Comparison of ENCODE assay signal across 1 cellular context in genomic region chr14:55271572-55272414, GRCh38.
TF ChIP-seq lines count a peak whose summit lies in the region.

No MANE protein-coding gene starts in this region.

TF ChIP-seq in HEK293, 187 proteins besides CTCF, POLR2A, EP300 and RAD21 (continued from another document and continues in another):
- TF ChIP-seq, protein P1, sequence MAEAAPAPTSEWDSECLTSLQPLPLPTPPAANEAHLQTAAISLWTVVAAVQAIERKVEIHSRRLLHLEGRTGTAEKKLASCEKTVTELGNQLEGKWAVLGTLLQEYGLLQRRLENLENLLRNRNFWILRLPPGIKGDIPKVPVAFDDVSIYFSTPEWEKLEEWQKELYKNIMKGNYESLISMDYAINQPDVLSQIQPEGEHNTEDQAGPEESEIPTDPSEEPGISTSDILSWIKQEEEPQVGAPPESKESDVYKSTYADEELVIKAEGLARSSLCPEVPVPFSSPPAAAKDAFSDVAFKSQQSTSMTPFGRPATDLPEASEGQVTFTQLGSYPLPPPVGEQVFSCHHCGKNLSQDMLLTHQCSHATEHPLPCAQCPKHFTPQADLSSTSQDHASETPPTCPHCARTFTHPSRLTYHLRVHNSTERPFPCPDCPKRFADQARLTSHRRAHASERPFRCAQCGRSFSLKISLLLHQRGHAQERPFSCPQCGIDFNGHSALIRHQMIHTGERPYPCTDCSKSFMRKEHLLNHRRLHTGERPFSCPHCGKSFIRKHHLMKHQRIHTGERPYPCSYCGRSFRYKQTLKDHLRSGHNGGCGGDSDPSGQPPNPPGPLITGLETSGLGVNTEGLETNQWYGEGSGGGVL (tag by site-specific recombination; IDR thresholded peaks at IDR 0.05), result no peak
- TF ChIP-seq SP3 (tag by site-specific recombination; IDR thresholded peaks at IDR 0.05) (peak; percentile 44), KLF16 (tag by site-specific recombination; IDR thresholded peaks at IDR 0.05) (no peak; the same call in 1 of the 2 replicates), ZNF707 (tag by site-specific recombination; IDR thresholded peaks at IDR 0.05) (no peak), ZSCAN5A (tag by site-specific recombination; IDR thresholded peaks at IDR 0.05) (no peak), ZFP37 (tag by site-specific recombination; IDR thresholded peaks at IDR 0.05) (0 out of 2 replicates have a peak, but pooled peaks have one; percentile 29), ZIC2 (tag by site-specific recombination; IDR thresholded peaks at IDR 0.05) (no peak), IKZF3 (tag by site-specific recombination; IDR thresholded peaks at IDR 0.05) (no peak), YY1 (tag by site-specific recombination; IDR thresholded peaks at IDR 0.05) (no peak), ZEB2 (tag by site-specific recombination; IDR thresholded peaks at IDR 0.05) (peak; percentile 75), ZNF223 (tag by site-specific recombination; IDR thresholded peaks at IDR 0.05) (no peak), ZNF37A (tag by site-specific recombination; IDR thresholded peaks at IDR 0.05) (no peak), ZXDB (tag by site-specific recombination; IDR thresholded peaks at IDR 0.05) (peak; percentile 41), ZBTB10 (tag by site-specific recombination; IDR thresholded peaks at IDR 0.05) (no peak; the same call in 1 of the 2 replicates), ZNF114 (tag by site-specific recombination; IDR thresholded peaks at IDR 0.05) (no peak), ZNF610 (tag by site-specific recombination; IDR thresholded peaks at IDR 0.05; ENCODE audit: borderline replicate concordance) (no peak), ZNF596 (tag by site-specific recombination; IDR thresholded peaks at IDR 0.05) (no peak), ZNF626 (tag by site-specific recombination; IDR thresholded peaks at IDR 0.05) (no peak), ZNF776 (tag by site-specific recombination; IDR thresholded peaks at IDR 0.05; ENCODE audit: borderline replicate concordance) (no peak), GLIS2 (tag by site-specific recombination; IDR thresholded peaks at IDR 0.05) (no peak), ZNF645 (tag by site-specific recombination; IDR thresholded peaks at IDR 0.05) (no peak), ZNF830 (tag by site-specific recombination; IDR thresholded peaks at IDR 0.05; ENCODE audit: low read depth) (no peak), ZNF146 (tag by site-specific recombination; IDR thresholded peaks at IDR 0.05) (no peak), ZNF664 (tag by site-specific recombination; IDR thresholded peaks at IDR 0.05) (no peak), ZNF555 (tag by site-specific recombination; conservative IDR thresholded peaks at IDR 0.05) (no peak), ZBTB17 (tag by site-specific recombination; IDR thresholded peaks at IDR 0.05) (no peak), ZNF654 (tag by site-specific recombination; IDR thresholded peaks at IDR 0.05; ENCODE audit: low read depth) (no peak), ZNF777 (tag by site-specific recombination; IDR thresholded peaks at IDR 0.05; ENCODE audit: borderline replicate concordance) (no peak), ZBTB11 (tag by site-specific recombination; conservative IDR thresholded peaks at IDR 0.05; ENCODE audit: low read depth) (peak; percentile 47), ZNF433 (tag by site-specific recombination; IDR thresholded peaks at IDR 0.05; ENCODE audit: low read depth) (no peak), ZNF521 (tag by site-specific recombination; IDR thresholded peaks at IDR 0.05) (no peak), ZNF600 (tag by site-specific recombination; IDR thresholded peaks at IDR 0.05) (peak; percentile 62), WT1 (tag by site-specific recombination; IDR thresholded peaks at IDR 0.05) (no peak), EGR2 (tag by site-specific recombination; IDR thresholded peaks at IDR 0.05; ENCODE audit: low read depth) (no peak), PRDM1 (tag by site-specific recombination; IDR thresholded peaks at IDR 0.05) (no peak), OSR2 (tag by site-specific recombination; IDR thresholded peaks at IDR 0.05) (no peak), ZNF10 (tag by site-specific recombination; IDR thresholded peaks at IDR 0.05) (no peak)
- TF ChIP-seq, protein P2, sequence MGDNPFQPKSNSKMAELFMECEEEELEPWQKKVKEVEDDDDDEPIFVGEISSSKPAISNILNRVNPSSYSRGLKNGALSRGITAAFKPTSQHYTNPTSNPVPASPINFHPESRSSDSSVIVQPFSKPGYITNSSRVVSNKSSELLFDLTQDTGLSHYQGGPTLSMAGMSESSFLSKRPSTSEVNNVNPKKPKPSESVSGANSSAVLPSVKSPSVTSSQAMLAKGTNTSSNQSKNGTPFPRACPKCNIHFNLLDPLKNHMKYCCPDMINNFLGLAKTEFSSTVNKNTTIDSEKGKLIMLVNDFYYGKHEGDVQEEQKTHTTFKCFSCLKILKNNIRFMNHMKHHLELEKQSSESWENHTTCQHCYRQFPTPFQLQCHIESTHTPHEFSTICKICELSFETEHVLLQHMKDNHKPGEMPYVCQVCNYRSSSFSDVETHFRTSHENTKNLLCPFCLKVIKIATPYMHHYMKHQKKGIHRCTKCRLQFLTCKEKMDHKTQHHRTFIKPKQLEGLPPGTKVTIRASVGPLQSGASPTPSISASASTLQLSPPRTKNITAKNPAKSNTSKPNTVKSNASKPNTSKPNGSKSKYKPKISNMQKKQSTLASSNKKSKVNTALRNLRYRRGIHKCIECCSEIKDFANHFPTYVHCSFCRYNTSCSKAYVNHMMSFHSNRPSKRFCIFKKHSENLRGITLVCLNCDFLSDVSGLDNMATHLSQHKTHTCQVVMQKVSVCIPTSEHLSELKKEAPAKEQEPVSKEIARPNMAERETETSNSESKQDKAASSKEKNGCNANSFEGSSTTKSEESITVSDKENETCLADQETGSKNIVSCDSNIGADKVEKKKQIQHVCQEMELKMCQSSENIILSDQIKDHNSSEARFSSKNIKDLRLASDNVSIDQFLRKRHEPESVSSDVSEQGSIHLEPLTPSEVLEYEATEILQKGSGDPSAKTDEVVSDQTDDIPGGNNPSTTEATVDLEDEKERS (tag by site-specific recombination; IDR thresholded peaks at IDR 0.05), result no peak
- TF ChIP-seq, protein P3, sequence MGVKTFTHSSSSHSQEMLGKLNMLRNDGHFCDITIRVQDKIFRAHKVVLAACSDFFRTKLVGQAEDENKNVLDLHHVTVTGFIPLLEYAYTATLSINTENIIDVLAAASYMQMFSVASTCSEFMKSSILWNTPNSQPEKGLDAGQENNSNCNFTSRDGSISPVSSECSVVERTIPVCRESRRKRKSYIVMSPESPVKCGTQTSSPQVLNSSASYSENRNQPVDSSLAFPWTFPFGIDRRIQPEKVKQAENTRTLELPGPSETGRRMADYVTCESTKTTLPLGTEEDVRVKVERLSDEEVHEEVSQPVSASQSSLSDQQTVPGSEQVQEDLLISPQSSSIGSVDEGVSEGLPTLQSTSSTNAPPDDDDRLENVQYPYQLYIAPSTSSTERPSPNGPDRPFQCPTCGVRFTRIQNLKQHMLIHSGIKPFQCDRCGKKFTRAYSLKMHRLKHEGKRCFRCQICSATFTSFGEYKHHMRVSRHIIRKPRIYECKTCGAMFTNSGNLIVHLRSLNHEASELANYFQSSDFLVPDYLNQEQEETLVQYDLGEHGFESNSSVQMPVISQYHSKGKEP (tag by site-specific recombination; IDR thresholded peaks at IDR 0.05), result no peak
- TF ChIP-seq, protein P4, sequence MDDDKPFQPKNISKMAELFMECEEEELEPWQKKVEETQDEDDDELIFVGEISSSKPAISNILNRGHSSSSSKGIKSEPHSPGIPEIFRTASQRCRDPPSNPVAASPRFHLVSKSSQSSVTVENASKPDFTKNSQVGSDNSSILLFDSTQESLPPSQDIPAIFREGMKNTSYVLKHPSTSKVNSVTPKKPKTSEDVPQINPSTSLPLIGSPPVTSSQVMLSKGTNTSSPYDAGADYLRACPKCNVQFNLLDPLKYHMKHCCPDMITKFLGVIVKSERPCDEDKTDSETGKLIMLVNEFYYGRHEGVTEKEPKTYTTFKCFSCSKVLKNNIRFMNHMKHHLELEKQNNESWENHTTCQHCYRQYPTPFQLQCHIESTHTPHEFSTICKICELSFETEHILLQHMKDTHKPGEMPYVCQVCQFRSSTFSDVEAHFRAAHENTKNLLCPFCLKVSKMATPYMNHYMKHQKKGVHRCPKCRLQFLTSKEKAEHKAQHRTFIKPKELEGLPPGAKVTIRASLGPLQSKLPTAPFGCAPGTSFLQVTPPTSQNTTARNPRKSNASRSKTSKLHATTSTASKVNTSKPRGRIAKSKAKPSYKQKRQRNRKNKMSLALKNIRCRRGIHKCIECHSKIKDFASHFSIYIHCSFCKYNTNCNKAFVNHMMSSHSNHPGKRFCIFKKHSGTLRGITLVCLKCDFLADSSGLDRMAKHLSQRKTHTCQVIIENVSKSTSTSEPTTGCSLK (tag by site-specific recombination; IDR thresholded peaks at IDR 0.05), result no peak
- TF ChIP-seq, protein P5, sequence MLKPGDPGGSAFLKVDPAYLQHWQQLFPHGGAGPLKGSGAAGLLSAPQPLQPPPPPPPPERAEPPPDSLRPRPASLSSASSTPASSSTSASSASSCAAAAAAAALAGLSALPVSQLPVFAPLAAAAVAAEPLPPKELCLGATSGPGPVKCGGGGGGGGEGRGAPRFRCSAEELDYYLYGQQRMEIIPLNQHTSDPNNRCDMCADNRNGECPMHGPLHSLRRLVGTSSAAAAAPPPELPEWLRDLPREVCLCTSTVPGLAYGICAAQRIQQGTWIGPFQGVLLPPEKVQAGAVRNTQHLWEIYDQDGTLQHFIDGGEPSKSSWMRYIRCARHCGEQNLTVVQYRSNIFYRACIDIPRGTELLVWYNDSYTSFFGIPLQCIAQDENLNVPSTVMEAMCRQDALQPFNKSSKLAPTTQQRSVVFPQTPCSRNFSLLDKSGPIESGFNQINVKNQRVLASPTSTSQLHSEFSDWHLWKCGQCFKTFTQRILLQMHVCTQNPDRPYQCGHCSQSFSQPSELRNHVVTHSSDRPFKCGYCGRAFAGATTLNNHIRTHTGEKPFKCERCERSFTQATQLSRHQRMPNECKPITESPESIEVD (tag by site-specific recombination; IDR thresholded peaks at IDR 0.05), result no peak
- TF ChIP-seq, protein P6, sequence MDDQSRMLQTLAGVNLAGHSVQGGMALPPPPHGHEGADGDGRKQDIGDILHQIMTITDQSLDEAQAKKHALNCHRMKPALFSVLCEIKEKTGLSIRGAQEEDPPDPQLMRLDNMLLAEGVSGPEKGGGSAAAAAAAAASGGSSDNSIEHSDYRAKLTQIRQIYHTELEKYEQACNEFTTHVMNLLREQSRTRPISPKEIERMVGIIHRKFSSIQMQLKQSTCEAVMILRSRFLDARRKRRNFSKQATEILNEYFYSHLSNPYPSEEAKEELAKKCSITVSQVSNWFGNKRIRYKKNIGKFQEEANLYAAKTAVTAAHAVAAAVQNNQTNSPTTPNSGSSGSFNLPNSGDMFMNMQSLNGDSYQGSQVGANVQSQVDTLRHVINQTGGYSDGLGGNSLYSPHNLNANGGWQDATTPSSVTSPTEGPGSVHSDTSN (CRISPR knock-in tag; IDR thresholded peaks at IDR 0.05), result no peak; the same call in 1 of the 2 replicates
